Comparison of ENCODE assay signal across 1 cellular context in the genomic region with DNA sequence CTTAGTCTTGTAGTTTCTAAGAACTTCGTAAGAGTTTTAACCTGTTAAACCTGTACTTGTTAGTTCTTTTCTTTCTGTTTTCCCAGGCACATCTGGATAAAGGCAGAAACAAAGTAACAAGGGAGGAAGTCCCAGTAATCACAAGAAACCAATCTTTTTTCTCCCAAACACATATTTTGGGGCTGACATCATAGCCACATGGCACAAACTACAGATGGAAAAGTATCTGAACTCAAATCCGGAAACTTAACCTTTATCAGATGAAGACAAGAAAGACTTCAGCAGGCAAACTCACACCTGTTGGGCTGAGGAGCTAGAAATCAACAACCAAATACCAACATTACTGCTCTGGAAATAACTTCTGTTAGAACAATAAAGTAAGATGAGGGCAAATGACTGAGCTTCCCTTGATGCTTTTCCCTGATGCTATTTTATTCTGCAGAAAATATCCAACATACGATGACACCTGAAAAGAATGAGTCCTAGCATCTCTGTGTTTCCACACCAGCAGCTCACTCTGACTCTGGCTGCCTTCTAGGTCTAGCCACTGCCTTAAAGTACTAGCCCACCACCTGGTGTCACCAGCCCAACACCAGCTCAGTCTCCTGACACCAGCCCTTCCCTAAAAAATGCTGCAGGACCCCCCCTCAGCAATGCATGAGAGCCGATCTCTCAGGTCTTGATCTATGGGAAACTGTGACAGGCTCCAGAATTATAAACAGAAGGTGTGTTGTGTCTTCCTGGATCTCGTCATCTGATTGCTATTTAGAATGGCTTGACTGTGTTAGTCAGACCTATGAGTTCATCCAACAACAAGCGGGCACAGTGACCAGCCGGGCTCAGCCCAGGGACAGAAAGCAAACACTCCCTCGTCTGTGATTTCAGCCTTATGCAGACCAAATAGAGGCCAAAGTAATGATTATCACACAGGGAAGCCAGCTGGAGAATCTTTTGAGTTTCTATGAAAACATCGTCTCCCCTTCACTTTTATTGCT.
TF ChIP-seq lines count a peak whose summit lies in the region.

No MANE protein-coding gene starts in this region.

TF ChIP-seq in GM23338, 12 proteins besides CTCF, POLR2A, EP300 and RAD21 (continued from another document):
- TF ChIP-seq STAT1 (IDR thresholded peaks at IDR 0.05; ENCODE audit: unreplicated experiment), result no peak
- no peak for TF ChIP-seq ZNF331 (CRISPR knock-in tag; IDR thresholded peaks at IDR 0.05; ENCODE audit: low read depth)
- TF ChIP-seq ZNF114 (CRISPR knock-in tag; IDR thresholded peaks at IDR 0.05), result no peak
- TF ChIP-seq, protein P1, sequence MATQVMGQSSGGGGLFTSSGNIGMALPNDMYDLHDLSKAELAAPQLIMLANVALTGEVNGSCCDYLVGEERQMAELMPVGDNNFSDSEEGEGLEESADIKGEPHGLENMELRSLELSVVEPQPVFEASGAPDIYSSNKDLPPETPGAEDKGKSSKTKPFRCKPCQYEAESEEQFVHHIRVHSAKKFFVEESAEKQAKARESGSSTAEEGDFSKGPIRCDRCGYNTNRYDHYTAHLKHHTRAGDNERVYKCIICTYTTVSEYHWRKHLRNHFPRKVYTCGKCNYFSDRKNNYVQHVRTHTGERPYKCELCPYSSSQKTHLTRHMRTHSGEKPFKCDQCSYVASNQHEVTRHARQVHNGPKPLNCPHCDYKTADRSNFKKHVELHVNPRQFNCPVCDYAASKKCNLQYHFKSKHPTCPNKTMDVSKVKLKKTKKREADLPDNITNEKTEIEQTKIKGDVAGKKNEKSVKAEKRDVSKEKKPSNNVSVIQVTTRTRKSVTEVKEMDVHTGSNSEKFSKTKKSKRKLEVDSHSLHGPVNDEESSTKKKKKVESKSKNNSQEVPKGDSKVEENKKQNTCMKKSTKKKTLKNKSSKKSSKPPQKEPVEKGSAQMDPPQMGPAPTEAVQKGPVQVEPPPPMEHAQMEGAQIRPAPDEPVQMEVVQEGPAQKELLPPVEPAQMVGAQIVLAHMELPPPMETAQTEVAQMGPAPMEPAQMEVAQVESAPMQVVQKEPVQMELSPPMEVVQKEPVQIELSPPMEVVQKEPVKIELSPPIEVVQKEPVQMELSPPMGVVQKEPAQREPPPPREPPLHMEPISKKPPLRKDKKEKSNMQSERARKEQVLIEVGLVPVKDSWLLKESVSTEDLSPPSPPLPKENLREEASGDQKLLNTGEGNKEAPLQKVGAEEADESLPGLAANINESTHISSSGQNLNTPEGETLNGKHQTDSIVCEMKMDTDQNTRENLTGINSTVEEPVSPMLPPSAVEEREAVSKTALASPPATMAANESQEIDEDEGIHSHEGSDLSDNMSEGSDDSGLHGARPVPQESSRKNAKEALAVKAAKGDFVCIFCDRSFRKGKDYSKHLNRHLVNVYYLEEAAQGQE (IDR thresholded peaks at IDR 0.05; ENCODE audit: unreplicated experiment), result no peak
- TF ChIP-seq, protein P2, sequence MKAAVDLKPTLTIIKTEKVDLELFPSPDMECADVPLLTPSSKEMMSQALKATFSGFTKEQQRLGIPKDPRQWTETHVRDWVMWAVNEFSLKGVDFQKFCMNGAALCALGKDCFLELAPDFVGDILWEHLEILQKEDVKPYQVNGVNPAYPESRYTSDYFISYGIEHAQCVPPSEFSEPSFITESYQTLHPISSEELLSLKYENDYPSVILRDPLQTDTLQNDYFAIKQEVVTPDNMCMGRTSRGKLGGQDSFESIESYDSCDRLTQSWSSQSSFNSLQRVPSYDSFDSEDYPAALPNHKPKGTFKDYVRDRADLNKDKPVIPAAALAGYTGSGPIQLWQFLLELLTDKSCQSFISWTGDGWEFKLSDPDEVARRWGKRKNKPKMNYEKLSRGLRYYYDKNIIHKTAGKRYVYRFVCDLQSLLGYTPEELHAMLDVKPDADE (IDR thresholded peaks at IDR 0.05), result no peak
TF ChIP-seq in GM23338: peak in this region for 0.
